1 cellular context compared by ENCODE assay signal in the genomic region with DNA sequence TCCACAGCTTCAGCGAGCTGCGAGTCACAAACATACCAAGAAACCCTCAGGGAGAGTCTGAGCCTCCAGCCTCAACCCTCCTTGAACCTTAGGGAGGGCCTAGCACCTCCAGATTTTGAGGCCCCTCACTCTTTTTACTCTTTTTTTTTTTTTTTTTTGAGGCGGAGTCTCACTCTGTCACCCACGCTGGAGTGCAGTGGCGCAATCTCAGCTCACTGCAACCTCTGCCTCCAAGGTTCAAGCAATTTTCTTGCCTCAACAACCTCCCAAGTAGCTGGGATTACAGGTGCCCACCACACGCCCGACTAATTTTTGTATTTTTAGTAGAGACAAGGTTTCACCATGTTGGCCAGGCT.
TF ChIP-seq lines count a peak whose summit lies in the region.

No MANE protein-coding gene starts in this region.

TF ChIP-seq in A549, 52 proteins besides CTCF, POLR2A, EP300 and RAD21:
- peak; percentile 40 to 54; a peak in 2 of 4 replicates for TF ChIP-seq CEBPB (IDR thresholded peaks at IDR 0.05)
